26 cellular contexts compared by ENCODE assay signal in the genomic region with DNA sequence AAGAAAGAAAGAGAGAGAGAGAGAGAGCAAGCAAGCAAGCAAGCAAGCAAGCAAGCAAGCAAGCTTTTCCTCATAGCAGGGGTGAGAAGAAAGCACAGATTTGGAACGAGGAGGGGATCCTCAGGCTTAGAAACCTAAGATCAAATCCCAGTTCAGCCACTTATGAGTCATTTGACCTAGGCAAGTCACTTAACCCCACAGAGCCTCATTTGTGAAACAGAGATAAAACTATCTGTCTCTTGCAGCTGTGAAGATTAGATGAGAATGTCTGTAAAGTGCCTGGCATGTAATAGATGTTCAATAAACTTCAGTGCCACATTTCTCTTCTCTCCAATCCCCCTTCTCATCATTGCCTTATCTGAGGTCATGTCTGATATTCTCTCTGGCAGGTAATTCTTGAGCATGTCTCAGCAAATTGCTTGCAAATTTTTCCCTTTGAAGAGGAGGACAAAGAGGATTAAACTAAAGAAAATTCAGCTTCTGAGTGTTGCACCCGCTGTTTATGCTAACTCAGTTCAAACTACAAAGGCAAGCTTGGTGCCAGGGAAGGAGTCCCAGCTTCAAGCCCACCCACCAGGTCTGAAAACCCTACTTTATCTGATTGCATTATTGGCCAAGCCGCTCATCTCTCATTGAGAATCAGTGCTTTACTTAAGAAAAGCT. TPM values are rescaled to one million over a fixed set of nuclear protein-coding genes. Genes with fewer than 3 reads are reported as not detected.
"Had no signal": no experiment of that assay in that cellular context is flagged by ENCODE, and none has a peak within 500 bp of the region (broad histone marks: within the 10 kb centered on the region; RNA-seq: fewer than 3 reads in every experiment).

No MANE protein-coding gene starts in this region.

- H3K36me3 Mint-ChIP-seq: natural killer cell; stimulated activated naive B cell treated with anti-CD40 and anti-IgM and Interleukin-4, amounts not matched to agents 10 μg/mL and 1 μg/mL and 100 μg/mL, for 72 hours had no signal

- H3K9me3 Mint-ChIP-seq: natural killer cell; stimulated activated naive B cell treated with anti-CD40 and anti-IgM and Interleukin-4, amounts not matched to agents 10 μg/mL and 1 μg/mL and 100 μg/mL, for 72 hours; stimulated activated naive CD8-positive, alpha-beta T cell treated with anti-CD3 and anti-CD28 coated beads, Interleukin-15, amount 100 ng/mL, for 72 hours had no signal

- FAIRE-seq: endometrium, islet of Langerhans had no signal

- H3K36me3 ChIP-seq: esophagus squamous epithelium, gastroesophageal sphincter, right atrium auricular region, sigmoid colon, tibial nerve, upper lobe of right lung, vagina had no signal

- H3K4me3 ChIP-seq: dorsolateral prefrontal cortex, esophagus squamous epithelium, gastroesophageal sphincter, psoas muscle, right atrium auricular region, sigmoid colon, skin epidermis, testis, tibial nerve, upper lobe of right lung, vagina had no signal

- ATAC-seq: gastroesophageal sphincter; left lobe of liver; natural killer cell; psoas muscle; stimulated activated naive B cell treated with anti-CD40 and anti-IgM and Interleukin-4, amounts not matched to agents 10 μg/mL and 1 μg/mL and 100 μg/mL, for 72 hours; stimulated activated naive CD8-positive, alpha-beta T cell treated with anti-CD3 and anti-CD28 coated beads, Interleukin-15, amount 100 ng/mL, for 72 hours; upper lobe of right lung had no signal

- H3K27ac ChIP-seq: dorsolateral prefrontal cortex, esophagus squamous epithelium, gastroesophageal sphincter, parathyroid adenoma, psoas muscle, right atrium auricular region, sigmoid colon, skin epidermis, testis, tibial nerve, upper lobe of right lung, vagina had no signal

- H3K27me3 ChIP-seq: right atrium auricular region, testis, tibial nerve, vagina had no signal

- H3K79me2 ChIP-seq: parathyroid adenoma had no signal

- DNase-seq: cortex of kidney; dorsolateral prefrontal cortex; effector CD8-positive, alpha-beta T cell; esophagus squamous epithelium; foreskin fibroblast; glutamatergic neuron; kidney glomerular epithelial cell; mammary epithelial cell; natural killer cell; psoas muscle; sigmoid colon; stimulated activated CD4-positive, alpha-beta T cell treated with anti-CD3 and anti-CD28 coated beads, Interleukin-2, amount 100 ng/mL, for 24 hours; stimulated activated CD4-positive, alpha-beta T cell treated with anti-CD3 and anti-CD28 coated beads, Interleukin-4, amount 100 ng/mL, for 4 hours; stimulated activated naive B cell treated with anti-CD40 and anti-IgM and Interleukin-4, amounts not matched to agents 10 μg/mL and 1 μg/mL and 100 μg/mL, for 72 hours; stimulated activated naive CD8-positive, alpha-beta T cell treated with anti-CD3 and anti-CD28 coated beads, Interleukin-15, amount 100 ng/mL, for 72 hours; testis; upper lobe of right lung had no signal

- H2AFZ ChIP-seq: parathyroid adenoma had no signal

- H3K9ac ChIP-seq: parathyroid adenoma had no signal

- H3K4me1 ChIP-seq: esophagus squamous epithelium, gastroesophageal sphincter, parathyroid adenoma, psoas muscle, right atrium auricular region, sigmoid colon, testis, tibial nerve, upper lobe of right lung, vagina had no signal

- H3K9me3 ChIP-seq: esophagus squamous epithelium, gastroesophageal sphincter, psoas muscle, right atrium auricular region, sigmoid colon, testis, tibial nerve, upper lobe of right lung, vagina had no signal

- H3K4me1 Mint-ChIP-seq: natural killer cell; stimulated activated naive B cell treated with anti-CD40 and anti-IgM and Interleukin-4, amounts not matched to agents 10 μg/mL and 1 μg/mL and 100 μg/mL, for 72 hours; stimulated activated naive CD8-positive, alpha-beta T cell treated with anti-CD3 and anti-CD28 coated beads, Interleukin-15, amount 100 ng/mL, for 72 hours had no signal

- H3K4me3 Mint-ChIP-seq: natural killer cell; stimulated activated naive B cell treated with anti-CD40 and anti-IgM and Interleukin-4, amounts not matched to agents 10 μg/mL and 1 μg/mL and 100 μg/mL, for 72 hours; stimulated activated naive CD8-positive, alpha-beta T cell treated with anti-CD3 and anti-CD28 coated beads, Interleukin-15, amount 100 ng/mL, for 72 hours had no signal

- H3K27ac Mint-ChIP-seq: natural killer cell; stimulated activated naive B cell treated with anti-CD40 and anti-IgM and Interleukin-4, amounts not matched to agents 10 μg/mL and 1 μg/mL and 100 μg/mL, for 72 hours; stimulated activated naive CD8-positive, alpha-beta T cell treated with anti-CD3 and anti-CD28 coated beads, Interleukin-15, amount 100 ng/mL, for 72 hours had no signal

RNA-seq across cellular contexts. Expression of gene ALK, which starts 20.3 kb away (rescaled TPM):
- total RNA-seq: left lobe of liver, mammary epithelial cell, natural killer cell, upper lobe of right lung had no signal
- polyA plus RNA-seq: mammary epithelial cell had no signal
